In genomic region chr11:114400974-114401223, GRCh38 we compare ENCODE assay signal across 8 cellular contexts. TPM values are rescaled to one million over a fixed set of nuclear protein-coding genes. Genes with fewer than 3 reads are reported as not detected.
A peak's percentile ranks its signal among the peaks of the same experiment; 100 is the strongest.
DNase-seq lines count a peak whose midpoint lies in the region; ATAC-seq and TF ChIP-seq lines count a peak whose summit lies in the region.

No MANE protein-coding gene starts in this region.

- H3K27me3 ChIP-seq in BJ (ENCODE audit: control insufficient read depth, insufficient read depth, low read length): no peaks in the 10 kb centered on the region
- no peaks in the 10 kb centered on the region for H3K27me3 ChIP-seq in effector memory CD4-positive, alpha-beta T cell (replicated peaks; ENCODE audit: control insufficient read depth, insufficient read depth, low read length, poor library complexity, severe bottlenecking)

- peak overlapping the region; percentile 100 for H3K27ac Mint-ChIP-seq in nephron progenitor cell

- H3K9me3 ChIP-seq in effector memory CD4-positive, alpha-beta T cell (ENCODE audit: control insufficient read depth, low read length): no peaks in the 10 kb centered on the region

- peaks cover 47% of the 10 kb centered on the region for H3K4me1 Mint-ChIP-seq in nephron progenitor cell

- H3K4me3 Mint-ChIP-seq in nephron progenitor cell: peak overlapping the region; percentile 98

- H3K36me3 Mint-ChIP-seq in nephron progenitor cell (ENCODE audit: low read depth): peaks cover 38% of the 10 kb centered on the region

- no peak for DNase-seq in BJ (ENCODE audit: low read depth)
- no peak for DNase-seq in NB4 (ENCODE audit: low read depth)
- no peak for DNase-seq in effector memory CD4-positive, alpha-beta T cell
- no peak for DNase-seq in nephron progenitor cell
- no peak for DNase-seq in DMS53 (lab: John Stamatoyannopoulos, UW)
- DNase-seq in NCI-H187 treated with DMSO at 0.1 percent for 48 hours (lab: John Stamatoyannopoulos, UW): no peak

- peak overlapping the region; percentile 97 for H3K27ac ChIP-seq in effector memory CD4-positive, alpha-beta T cell (ENCODE audit: insufficient read depth, low read length, poor library complexity, severe bottlenecking)

- POLR2A ChIA-PET in BJ (lab: Charles Lee): no interaction called here

- no peak for TF ChIP-seq CTCF in BJ (IDR thresholded peaks at IDR 0.05; ENCODE audit: insufficient read depth, low read depth, low read length)
- TF ChIP-seq CTCF in NB4 (IDR thresholded peaks at IDR 0.05; ENCODE audit: low read depth, low read length): no peak
- TF ChIP-seq CTCF in nephron progenitor cell (IDR thresholded peaks at IDR 0.05): no peak

- CTCF ChIA-PET in BJ (lab: Yijun Ruan, JAX): no interaction called here

- no peaks in the 10 kb centered on the region for H3K9me3 Mint-ChIP-seq in nephron progenitor cell

- peaks cover 2% of the 10 kb centered on the region for H3K36me3 ChIP-seq in BJ (ENCODE audit: control insufficient read depth, insufficient read depth, low read length)
- peaks cover 20% of the 10 kb centered on the region for H3K36me3 ChIP-seq in effector memory CD4-positive, alpha-beta T cell (ENCODE audit: control insufficient read depth, insufficient read depth, low read length)

- peak overlapping the region; percentile 72 for H3K4me3 ChIP-seq in BJ (ENCODE audit: low read depth, low read length)
- H3K4me3 ChIP-seq in NB4 (ENCODE audit: low read depth, low read length): peak overlapping the region; percentile 83
- peak overlapping the region; percentile 80 for H3K4me3 ChIP-seq in effector memory CD4-positive, alpha-beta T cell (ENCODE audit: insufficient read depth, low read depth, low read length, poor library complexity, severe bottlenecking)

- no peak for TF ChIP-seq POLR2A in NB4 (IDR thresholded peaks at IDR 0.05; ENCODE audit: extremely low read depth, insufficient read length)

- H3K4me1 ChIP-seq in effector memory CD4-positive, alpha-beta T cell (ENCODE audit: control insufficient read depth, insufficient read depth, low read length, poor library complexity, severe bottlenecking): peaks cover 13% of the 10 kb centered on the region

- H3K27me3 Mint-ChIP-seq in nephron progenitor cell (ENCODE audit: low read depth, poor library complexity): no peaks in the 10 kb centered on the region

- ATAC-seq in HG02588 (IDR thresholded peaks at IDR 0.05; ENCODE audit: unreplicated experiment): no peak
- ATAC-seq in GM21529 (IDR thresholded peaks at IDR 0.05; ENCODE audit: unreplicated experiment): no peak

RNA-seq across cellular contexts. Expression of gene RBM7, which starts 0.4 kb away (rescaled TPM):
- polyA plus RNA-seq in BJ (2011; rRNA removed): 35.5 and 61.1 TPM in 2 replicates
- 40.2 and 52.8 TPM in 2 replicates for polyA minus RNA-seq in BJ (2011; rRNA and poly(A)+ RNA removed)

RNA-seq across cellular contexts. Expression of gene C11orf71, which starts 0.6 kb away (rescaled TPM):
- 2.1 and 2.2 TPM in 2 replicates for polyA plus RNA-seq in BJ (2011; rRNA removed)
- polyA minus RNA-seq in BJ (2011; rRNA and poly(A)+ RNA removed): 0.98 and 2.1 TPM in 2 replicates

RNA-seq across cellular contexts. Expression of gene REXO2, which starts 38.4 kb away (rescaled TPM):
- polyA plus RNA-seq in BJ (2011; rRNA removed): 266 and 420 TPM in 2 replicates
- 36.1 and 42.1 TPM in 2 replicates for polyA minus RNA-seq in BJ (2011; rRNA and poly(A)+ RNA removed)
